Comparison of ENCODE assay signal across 2 cellular contexts in genomic region chr15:41940441-41940857, GRCh38.
TF ChIP-seq lines count a peak whose summit lies in the region.

No MANE protein-coding gene starts in this region.

TF ChIP-seq in A549, 52 proteins besides CTCF, POLR2A, EP300 and RAD21:
- TF ChIP-seq SREBF2 (IDR thresholded peaks at IDR 0.05) (no peak), POLR2AphosphoS2 (conservative IDR thresholded peaks at IDR 0.05; ENCODE audit: low read length) (no peak), JUNB (IDR thresholded peaks at IDR 0.05) (0 out of 2 replicates have a peak, but pooled peaks have one; percentile 32), MAZ (IDR thresholded peaks at IDR 0.05; ENCODE audit: borderline replicate concordance, low read depth, low read length) (no peak), HOXA7 (CRISPR knock-in tag; IDR thresholded peaks at IDR 0.05) (no peak), FOSL2 (IDR thresholded peaks at IDR 0.05) (no peak), FOSL2 (CRISPR knock-in tag; IDR thresholded peaks at IDR 0.05) (peak; percentile 63), HDAC2 (IDR thresholded peaks at IDR 0.05) (no peak), MAX (IDR thresholded peaks at IDR 0.05) (peak; percentile 24; the same call in 1 of the 2 replicates), REST (IDR thresholded peaks at IDR 0.05) (no peak), PHF8 (IDR thresholded peaks at IDR 0.05; ENCODE audit: borderline replicate concordance, low read depth) (no peak), GATA3 (IDR thresholded peaks at IDR 0.05; ENCODE audit: borderline replicate concordance) (no peak), FOSB (CRISPR knock-in tag; IDR thresholded peaks at IDR 0.05) (no peak), ZNF302 (CRISPR knock-in tag; IDR thresholded peaks at IDR 0.05) (no peak)

TF ChIP-seq in HepG2, 621 proteins besides CTCF, POLR2A, EP300 and RAD21:
- no peak for TF ChIP-seq NCOA5 (CRISPR knock-in tag; IDR thresholded peaks at IDR 0.05)
- TF ChIP-seq, protein P1, sequence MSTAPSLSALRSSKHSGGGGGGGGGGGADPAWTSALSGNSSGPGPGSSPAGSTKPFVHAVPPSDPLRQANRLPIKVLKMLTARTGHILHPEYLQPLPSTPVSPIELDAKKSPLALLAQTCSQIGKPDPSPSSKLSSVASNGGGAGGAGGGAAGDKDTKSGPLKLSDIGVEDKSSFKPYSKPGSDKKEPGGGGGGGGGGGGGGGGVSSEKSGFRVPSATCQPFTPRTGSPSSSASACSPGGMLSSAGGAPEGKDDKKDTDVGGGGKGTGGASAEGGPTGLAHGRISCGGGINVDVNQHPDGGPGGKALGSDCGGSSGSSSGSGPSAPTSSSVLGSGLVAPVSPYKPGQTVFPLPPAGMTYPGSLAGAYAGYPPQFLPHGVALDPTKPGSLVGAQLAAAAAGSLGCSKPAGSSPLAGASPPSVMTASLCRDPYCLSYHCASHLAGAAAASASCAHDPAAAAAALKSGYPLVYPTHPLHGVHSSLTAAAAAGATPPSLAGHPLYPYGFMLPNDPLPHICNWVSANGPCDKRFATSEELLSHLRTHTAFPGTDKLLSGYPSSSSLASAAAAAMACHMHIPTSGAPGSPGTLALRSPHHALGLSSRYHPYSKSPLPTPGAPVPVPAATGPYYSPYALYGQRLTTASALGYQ (CRISPR knock-in tag; IDR thresholded peaks at IDR 0.05), result no peak
